ENCODE assay signal across 21 cellular contexts in the genomic region with DNA sequence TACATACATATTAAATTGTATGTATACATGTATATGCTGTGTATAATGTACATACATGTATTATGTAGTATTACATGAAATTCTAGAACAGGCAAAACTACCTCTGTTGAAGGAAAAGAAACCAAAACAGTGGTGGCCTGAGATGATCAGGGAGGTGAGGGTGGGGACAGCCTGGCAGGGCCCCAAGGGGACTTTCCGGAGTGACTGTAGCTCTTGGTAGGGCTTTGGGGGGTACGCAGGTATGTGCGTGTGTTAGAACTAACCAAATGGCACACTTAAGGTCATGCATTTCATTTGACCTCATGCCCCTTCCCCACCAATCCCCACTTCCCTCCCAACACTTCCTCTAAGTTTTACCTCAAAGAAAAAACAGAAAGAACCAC. TPM values are rescaled to one million over a fixed set of nuclear protein-coding genes. Genes with fewer than 3 reads are reported as not detected.
DNase-seq lines count a peak whose midpoint lies in the region; ATAC-seq and TF ChIP-seq lines count a peak whose summit lies in the region.
"Had no signal": no experiment of that assay in that cellular context is flagged by ENCODE, and none has a peak within 500 bp of the region (broad histone marks: within the 10 kb centered on the region; RNA-seq: fewer than 3 reads in every experiment).

No MANE protein-coding gene starts in this region.

- DNase-seq in breast epithelium (ENCODE audit: low spot score in 2 of 2) (no peak), MCF 10A (ENCODE audit: unreplicated experiment) (no peak), chondrocyte (ENCODE audit: low spot score) (peak; percentile 13), nephron progenitor cell (no peak), brain microvascular endothelial cell (no peak)
- no peak for DNase-seq in stimulated activated naive B cell treated with anti-CD40 and anti-IgM and Interleukin-4, amounts not matched to agents 10 μg/mL and 1 μg/mL and 100 μg/mL, for 72 hours
- DNase-seq in activated T-cell treated with anti-CD3 and anti-CD28 coated beads, Interleukin-2, amount 50 U/mL, for 24 hours = no peak
- DNase-seq: 8988T; CD8-positive, alpha-beta T cell; DMS153; MM.1S; NCI-H1048; NCI-H1417 treated with DMSO at 0.1 percent for 48 hours; NCI-H187; NCI-H2107; NCI-H446 treated with DMSO at 0.1 percent for 48 hours; NCI-H526 treated with DMSO at 0.1 percent for 48 hours; PC-3; SHP77 treated with DMSO at 0.1 percent for 48 hours had no signal

- H3K4me1 Mint-ChIP-seq in MCF 10A (ENCODE audit: insufficient read depth, unreplicated experiment) (peaks cover 48% of the 10 kb centered on the region), chondrocyte (ENCODE audit: low read depth) (peaks cover 36% of the 10 kb centered on the region), nephron progenitor cell (peaks cover 60% of the 10 kb centered on the region)
- no peaks in the 10 kb centered on the region for H3K4me1 Mint-ChIP-seq in stimulated activated naive B cell treated with anti-CD40 and anti-IgM and Interleukin-4, amounts not matched to agents 10 μg/mL and 1 μg/mL and 100 μg/mL, for 72 hours
- no peaks in the 10 kb centered on the region for H3K4me1 Mint-ChIP-seq in activated T-cell treated with anti-CD3 and anti-CD28 coated beads, Interleukin-2, amount 50 U/mL, for 24 hours (ENCODE audit: low read depth)

- peak; percentile 65 to 78 for ATAC-seq in stimulated activated naive B cell treated with anti-CD40 and anti-IgM and Interleukin-4, amounts not matched to agents 10 μg/mL and 1 μg/mL and 100 μg/mL, for 72 hours (replicated peaks)
- no peak for ATAC-seq in GM18858 (IDR thresholded peaks at IDR 0.05; ENCODE audit: unreplicated experiment)
- ATAC-seq: CD8-positive, alpha-beta T cell; PC-3 had no signal

- CTCF ChIA-PET in MCF 10A (lab: Yijun Ruan, JAX) = interaction anchor here (0.6 to 0.9 kb wide), 3 partner anchors 13 to 207 kb away, joined by 3 to 6 read pairs (median 3); no protein-coding TSS in a partner anchor

- POLR2A ChIA-PET in MCF 10A (lab: Yijun Ruan, JAX) = interaction anchor here (1.3 to 7.9 kb wide), 2 partner anchors 10 to 26 kb away, joined by 4 to 165 read pairs; no protein-coding TSS in a partner anchor

- in situ Hi-C loops in brain microvascular endothelial cell (cut with HindIII; ENCODE audit: low pct_ligation_motif_present, low sequenced_read_pairs) = no loop called here

- BruUV-seq in MCF 10A (replicated peaks; lab: Mats Ljungman, UMichigan) = no TSS peak

- H3K27ac ChIP-seq in breast epithelium = peak overlapping the region; percentile 40 to 56
- no peak overlapping the region for H3K27ac ChIP-seq in brain microvascular endothelial cell
- H3K27ac ChIP-seq: BLaER1 treated with 17β-estradiol and CSF1 and Interleukin-3, amounts not matched to agents 10 nM and 100 nM had no signal

- peaks cover 45% of the 10 kb centered on the region for H3K36me3 Mint-ChIP-seq in MCF 10A (ENCODE audit: insufficient read depth, unreplicated experiment)
- H3K36me3 Mint-ChIP-seq in chondrocyte (ENCODE audit: low read depth) = peaks cover 11% of the 10 kb centered on the region
- peaks cover 92% of the 10 kb centered on the region for H3K36me3 Mint-ChIP-seq in nephron progenitor cell (ENCODE audit: low read depth)
- H3K36me3 Mint-ChIP-seq in stimulated activated naive B cell treated with anti-CD40 and anti-IgM and Interleukin-4, amounts not matched to agents 10 μg/mL and 1 μg/mL and 100 μg/mL, for 72 hours = no peaks in the 10 kb centered on the region
- no peaks in the 10 kb centered on the region for H3K36me3 Mint-ChIP-seq in activated T-cell treated with anti-CD3 and anti-CD28 coated beads, Interleukin-2, amount 50 U/mL, for 24 hours (ENCODE audit: low read depth)
- H3K36me3 Mint-ChIP-seq: CD8-positive, alpha-beta T cell had no signal

- H3K9me3 ChIP-seq in breast epithelium = no peaks in the 10 kb centered on the region

- no peak for TF ChIP-seq POLR2A in breast epithelium (IDR thresholded peaks at IDR 0.05)

- TF ChIP-seq CTCF in breast epithelium (IDR thresholded peaks at IDR 0.05) = no peak
- no peak for TF ChIP-seq CTCF in MCF 10A (IDR thresholded peaks at IDR 0.05; ENCODE audit: unreplicated experiment)
- no peak for TF ChIP-seq CTCF in chondrocyte (IDR thresholded peaks at IDR 0.05)
- TF ChIP-seq CTCF in nephron progenitor cell (IDR thresholded peaks at IDR 0.05) = no peak
- no peak for TF ChIP-seq CTCF in brain microvascular endothelial cell (IDR thresholded peaks at IDR 0.05; ENCODE audit: low read depth, low read length, missing control alignments)

- intact Hi-C loops in breast epithelium (cut with DNase I; ENCODE audit: low total_unique reads) (no loop called here), MCF 10A (cut with micrococcal nuclease) (no loop called here)

- H3K27me3 ChIP-seq in breast epithelium (no peaks in the 10 kb centered on the region), brain microvascular endothelial cell (replicated peaks) (no peaks in the 10 kb centered on the region)
- H3K27me3 ChIP-seq: BLaER1 treated with 17β-estradiol and CSF1 and Interleukin-3, amounts not matched to agents 10 nM and 100 nM had no signal

- H3K27me3 Mint-ChIP-seq in MCF 10A (ENCODE audit: insufficient read depth, unreplicated experiment) (no peaks in the 10 kb centered on the region), chondrocyte (ENCODE audit: low read depth) (no peaks in the 10 kb centered on the region), nephron progenitor cell (ENCODE audit: low read depth, poor library complexity) (no peaks in the 10 kb centered on the region)
- H3K27me3 Mint-ChIP-seq in stimulated activated naive B cell treated with anti-CD40 and anti-IgM and Interleukin-4, amounts not matched to agents 10 μg/mL and 1 μg/mL and 100 μg/mL, for 72 hours = peaks cover 5 to 11% of the 10 kb centered on the region in 2 donors
- no peaks in the 10 kb centered on the region for H3K27me3 Mint-ChIP-seq in activated T-cell treated with anti-CD3 and anti-CD28 coated beads, Interleukin-2, amount 50 U/mL, for 24 hours

- H3K36me3 ChIP-seq in breast epithelium (no peaks in the 10 kb centered on the region), brain microvascular endothelial cell (replicated peaks) (peaks cover 15% of the 10 kb centered on the region)

- H3K4me1 ChIP-seq in breast epithelium = peaks cover 0 to 3% of the 10 kb centered on the region in 2 donors

- H3K27ac Mint-ChIP-seq in MCF 10A (ENCODE audit: low read depth, unreplicated experiment) (no peak overlapping the region), chondrocyte (ENCODE audit: unreplicated experiment) (no peak overlapping the region), nephron progenitor cell (peak overlapping the region; percentile 80)
- no peak overlapping the region for H3K27ac Mint-ChIP-seq in stimulated activated naive B cell treated with anti-CD40 and anti-IgM and Interleukin-4, amounts not matched to agents 10 μg/mL and 1 μg/mL and 100 μg/mL, for 72 hours
- H3K27ac Mint-ChIP-seq in activated T-cell treated with anti-CD3 and anti-CD28 coated beads, Interleukin-2, amount 50 U/mL, for 24 hours = no peak overlapping the region
- H3K27ac Mint-ChIP-seq: CD8-positive, alpha-beta T cell had no signal

- H3K9me3 Mint-ChIP-seq in MCF 10A (ENCODE audit: unreplicated experiment) = no peaks in the 10 kb centered on the region
- H3K9me3 Mint-ChIP-seq in chondrocyte (ENCODE audit: low read depth) = peaks cover 7% of the 10 kb centered on the region
- peaks cover 3% of the 10 kb centered on the region for H3K9me3 Mint-ChIP-seq in nephron progenitor cell
- peaks cover 0 to 2% of the 10 kb centered on the region in 2 donors for H3K9me3 Mint-ChIP-seq in stimulated activated naive B cell treated with anti-CD40 and anti-IgM and Interleukin-4, amounts not matched to agents 10 μg/mL and 1 μg/mL and 100 μg/mL, for 72 hours
- no peaks in the 10 kb centered on the region for H3K9me3 Mint-ChIP-seq in activated T-cell treated with anti-CD3 and anti-CD28 coated beads, Interleukin-2, amount 50 U/mL, for 24 hours
- H3K9me3 Mint-ChIP-seq: CD8-positive, alpha-beta T cell had no signal

- H3K4me3 Mint-ChIP-seq in MCF 10A (ENCODE audit: unreplicated experiment) (no peak overlapping the region), chondrocyte (ENCODE audit: unreplicated experiment) (no peak overlapping the region), nephron progenitor cell (no peak overlapping the region)
- H3K4me3 Mint-ChIP-seq in stimulated activated naive B cell treated with anti-CD40 and anti-IgM and Interleukin-4, amounts not matched to agents 10 μg/mL and 1 μg/mL and 100 μg/mL, for 72 hours = no peak overlapping the region
- H3K4me3 Mint-ChIP-seq in activated T-cell treated with anti-CD3 and anti-CD28 coated beads, Interleukin-2, amount 50 U/mL, for 24 hours = no peak overlapping the region
- H3K4me3 Mint-ChIP-seq: CD8-positive, alpha-beta T cell had no signal

- H3K4me3 ChIP-seq in breast epithelium (no peak overlapping the region), brain microvascular endothelial cell (ENCODE audit: low read depth, low read length) (no peak overlapping the region)
- H3K4me3 ChIP-seq: BLaER1 treated with 17β-estradiol and CSF1 and Interleukin-3, amounts not matched to agents 10 nM and 100 nM had no signal

RNA-seq across cellular contexts. Expression of gene CTBP2, which starts 31.3 kb away (rescaled TPM):
- total RNA-seq in breast epithelium (10 to 100 TPM; 53.1 to 91.2 (median 65.9) TPM), MCF 10A (2022) (129 and 152 TPM in 2 replicates), chondrocyte (62.6 to 90.6 TPM (median 86.4 TPM) in 3 replicates)
